10 cellular contexts compared by ENCODE assay signal in the genomic region with DNA sequence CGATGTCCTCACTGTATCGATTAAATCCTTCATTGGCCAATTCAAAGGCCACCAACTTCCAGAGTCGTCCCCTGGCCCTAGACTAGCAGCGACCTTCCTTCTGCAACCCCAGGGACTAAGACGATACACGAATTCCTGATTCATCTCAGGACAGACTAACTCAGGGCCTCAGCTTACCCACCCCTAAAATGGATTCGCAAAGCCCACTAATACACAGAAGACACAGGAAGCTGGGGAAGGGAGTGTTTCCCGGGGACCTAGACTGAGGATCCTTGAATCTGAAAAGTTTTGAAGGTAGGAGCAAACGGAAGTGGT. TPM values are rescaled to one million over a fixed set of nuclear protein-coding genes. Genes with fewer than 3 reads are reported as not detected.
A peak's percentile ranks its signal among the peaks of the same experiment; 100 is the strongest.
DNase-seq lines count a peak whose midpoint lies in the region; ATAC-seq and TF ChIP-seq lines count a peak whose summit lies in the region.
"Had no signal": no experiment of that assay in that cellular context is flagged by ENCODE, and none has a peak within 500 bp of the region (broad histone marks: within the 10 kb centered on the region; RNA-seq: fewer than 3 reads in every experiment).

No MANE protein-coding gene starts in this region.

- no peak for DNase-seq in activated T-cell treated with anti-CD3 and anti-CD28 coated beads, Interleukin-2, amount 50 U/mL, for 24 hours
- no peak for DNase-seq in activated T-cell treated with anti-CD3 and anti-CD28 coated beads, Interleukin-2, amount 50 U/mL, for 1 hour
- DNase-seq in adipocyte (ENCODE audit: low read depth) (no peak), tibial nerve (ENCODE audit: low spot score in 2 of 2) (no peak), NCI-H345 (lab: John Stamatoyannopoulos, UW) (no peak), NCI-H2227 treated with DMSO at 0.1 percent for 48 hours (lab: John Stamatoyannopoulos, UW) (no peak)

- TF ChIP-seq CTCF in tibial nerve (IDR thresholded peaks at IDR 0.05) = no peak

- no peaks in the 10 kb centered on the region for H3K9me3 Mint-ChIP-seq in activated T-cell treated with anti-CD3 and anti-CD28 coated beads, Interleukin-2, amount 50 U/mL, for 24 hours

- TF ChIP-seq POLR2A in tibial nerve (IDR thresholded peaks at IDR 0.05) = no peak

- peak overlapping the region; percentile 96 for H3K27ac Mint-ChIP-seq in activated T-cell treated with anti-CD3 and anti-CD28 coated beads, Interleukin-2, amount 50 U/mL, for 24 hours

- H3K4me3 ChIP-seq in adipocyte (ENCODE audit: low read length) (peak overlapping the region; percentile 97), tibial nerve (peak overlapping the region; percentile 81 to 92 (median 85))

- H3K27ac ChIP-seq in layer of hippocampus (ENCODE audit: low read depth, low read length) (peak overlapping the region; percentile 97), tibial nerve (peak overlapping the region; percentile 90 to 97 (median 94))

- H3K4me3 Mint-ChIP-seq in activated T-cell treated with anti-CD3 and anti-CD28 coated beads, Interleukin-2, amount 50 U/mL, for 24 hours = peak overlapping the region; percentile 95

- no peak for ATAC-seq in HG02852 (IDR thresholded peaks at IDR 0.05; ENCODE audit: unreplicated experiment)

- H3K9ac ChIP-seq in adipocyte (ENCODE audit: low read length) = peak overlapping the region; percentile 99

- H3K9me3 ChIP-seq in adipocyte (ENCODE audit: control insufficient read depth, low read length) = no peaks in the 10 kb centered on the region
- no peaks in the 10 kb centered on the region for H3K9me3 ChIP-seq in tibial nerve

- TF ChIP-seq EP300 in tibial nerve (IDR thresholded peaks at IDR 0.05) = no peak

- 2 to 4% methylated on average over 9 of the region's 9 CpGs for WGBS in tibial nerve, 2 donors

- H3K27me3 ChIP-seq in adipocyte (replicated peaks; ENCODE audit: control insufficient read depth, insufficient read depth, low read length) (no peaks in the 10 kb centered on the region), layer of hippocampus (ENCODE audit: control insufficient read depth, insufficient read depth, low read length) (no peaks in the 10 kb centered on the region), tibial nerve (no peaks in the 10 kb centered on the region)

- H3K27me3 Mint-ChIP-seq in activated T-cell treated with anti-CD3 and anti-CD28 coated beads, Interleukin-2, amount 50 U/mL, for 24 hours = no peaks in the 10 kb centered on the region

- H3K36me3 Mint-ChIP-seq in activated T-cell treated with anti-CD3 and anti-CD28 coated beads, Interleukin-2, amount 50 U/mL, for 24 hours (ENCODE audit: low read depth) = peaks cover 66% of the 10 kb centered on the region

- peaks cover 20% of the 10 kb centered on the region for H3K36me3 ChIP-seq in adipocyte (ENCODE audit: control insufficient read depth, insufficient read depth, low read length, severe bottlenecking)
- peaks cover 0 to 37% (median 10%) of the 10 kb centered on the region in 3 donors for H3K36me3 ChIP-seq in tibial nerve

- peaks cover 37% of the 10 kb centered on the region for H3K4me1 Mint-ChIP-seq in activated T-cell treated with anti-CD3 and anti-CD28 coated beads, Interleukin-2, amount 50 U/mL, for 24 hours (ENCODE audit: low read depth)

- peaks cover 31% of the 10 kb centered on the region for H3K4me1 ChIP-seq in adipocyte (ENCODE audit: control insufficient read depth, insufficient read depth, low read length)
- peaks cover 2 to 45% (median 25%) of the 10 kb centered on the region in 4 donors for H3K4me1 ChIP-seq in tibial nerve

RNA-seq across cellular contexts. Expression of a gene that starts 0.5 kb away (rescaled TPM):
- total RNA-seq in tibial nerve = 100 to 1,000 TPM; 116 to 133 (median 128) TPM

RNA-seq across cellular contexts. Expression of a gene that starts 3.1 kb away (rescaled TPM):
- total RNA-seq in tibial nerve = not detected
- total RNA-seq: activated CD8-positive, alpha-beta memory T cell treated with anti-CD3 and anti-CD28 coated beads for 36 hours; Daoy had no signal

RNA-seq across cellular contexts. Expression of a gene that starts 9.9 kb away (rescaled TPM):
- total RNA-seq in tibial nerve = 10 to 100 TPM; 20.8 to 36.7 (median 30.8) TPM

RNA-seq across cellular contexts. Expression of a gene that starts 21.9 kb away (rescaled TPM):
- total RNA-seq in tibial nerve = 10 to 100 TPM in 1 of 4 donors, 1 to 10 TPM in 3; 7.3 to 10.8 (median 9.2) TPM

RNA-seq across cellular contexts. Expression of a gene that starts 22.2 kb away (rescaled TPM):
- 100 to 1,000 TPM; 345 to 650 (median 380) TPM for total RNA-seq in tibial nerve
